Comparison of ENCODE assay signal across 1 cellular context in genomic region chr21:33478858-33479678, GRCh38.
TF ChIP-seq lines count a peak whose summit lies in the region.

No MANE protein-coding gene starts in this region.

TF ChIP-seq in K562, 482 proteins besides CTCF, POLR2A, EP300 and RAD21 (continued from another document and continues in another):
- TF ChIP-seq CBX3 (IDR thresholded peaks at IDR 0.05; ENCODE audit: borderline replicate concordance in 1 of 2, low read length in 2 of 2) (0 out of 3 replicates have a peak, but pooled peaks of 1 of the 2 experiments have one; percentile 40), ZNF232 (CRISPR knock-in tag; IDR thresholded peaks at IDR 0.05) (peak; percentile 72), RCOR1 (IDR thresholded peaks at IDR 0.05; ENCODE audit: borderline replicate concordance in 1 of 2, low read depth in 2 of 2, low read length in 2 of 2) (no peak), MLX (CRISPR knock-in tag; conservative IDR thresholded peaks at IDR 0.05) (0 out of 4 replicates have a peak, but pooled peaks of 1 of the 2 experiments have one; percentile 35), ZNF740 (CRISPR knock-in tag; IDR thresholded peaks at IDR 0.05) (peak; percentile 75; the same call in 1 of the 2 replicates), ZNF740 (tag; IDR thresholded peaks at IDR 0.05) (0 out of 4 replicates have a peak, but pooled peaks of 1 of the 2 experiments have one; percentile 24), MTA2 (IDR thresholded peaks at IDR 0.05; ENCODE audit: low read depth) (no peak), TBP (optimal IDR thresholded peaks at IDR 0.05; ENCODE audit: low read depth, low read length) (no peak), ZNF239 (CRISPR knock-in tag; IDR thresholded peaks at IDR 0.05) (no peak), RBBP5 (IDR thresholded peaks at IDR 0.05; ENCODE audit: borderline replicate concordance, insufficient read depth, low read length, poor library complexity, severe bottlenecking) (peak; percentile 78), ZBTB7A (IDR thresholded peaks at IDR 0.05; ENCODE audit: borderline replicate concordance, control insufficient read depth, low read depth, low read length) (peak; percentile 77), HDAC8 (tag; IDR thresholded peaks at IDR 0.05) (peak; percentile 76; the same call in 1 of the 2 replicates), NR2C2 (CRISPR knock-in tag; IDR thresholded peaks at IDR 0.05) (no peak), NR2C2 (tag; IDR thresholded peaks at IDR 0.05) (0 out of 2 replicates have a peak, but pooled peaks have one; percentile 18), BRCA1 (IDR thresholded peaks at IDR 0.05) (no peak), BRCA1 (CRISPR knock-in tag; IDR thresholded peaks at IDR 0.05) (peak; percentile 81; the same call in 1 of the 2 replicates), CHD1 (IDR thresholded peaks at IDR 0.05; ENCODE audit: low read length) (peak; percentile 97), ZNF431 (CRISPR knock-in tag; IDR thresholded peaks at IDR 0.05) (0 out of 2 replicates have a peak, but pooled peaks have one; percentile 47), XRCC4 (IDR thresholded peaks at IDR 0.05; ENCODE audit: extremely low read depth, insufficient read depth, insufficient read length) (no peak), SIRT6 (IDR thresholded peaks at IDR 0.05; ENCODE audit: low read depth, low read length) (no peak), ZNF77 (CRISPR knock-in tag; IDR thresholded peaks at IDR 0.05) (no peak), KLF10 (CRISPR knock-in tag; IDR thresholded peaks at IDR 0.05) (no peak), KAT7 (CRISPR knock-in tag; IDR thresholded peaks at IDR 0.05; ENCODE audit: borderline replicate concordance) (0 out of 2 replicates have a peak, but pooled peaks have one; percentile 60), CREB3 (tag; conservative IDR thresholded peaks at IDR 0.05; ENCODE audit: low read depth) (0 out of 2 replicates have a peak, but pooled peaks have one; percentile 39), ZNF57 (CRISPR knock-in tag; IDR thresholded peaks at IDR 0.05) (no peak), IFI16 (CRISPR knock-in tag; IDR thresholded peaks at IDR 0.05) (no peak), ETV5 (CRISPR knock-in tag; IDR thresholded peaks at IDR 0.05; ENCODE audit: low read depth) (peak; percentile 44; the same call in 1 of the 2 replicates), E2F3 (CRISPR knock-in tag; IDR thresholded peaks at IDR 0.05) (no peak), KDM2B (CRISPR knock-in tag; IDR thresholded peaks at IDR 0.05) (peak; percentile 53; the same call in 1 of the 2 replicates), CTCFL (IDR thresholded peaks at IDR 0.05; ENCODE audit: borderline replicate concordance, insufficient read depth, low read depth, low read length, poor library complexity, severe bottlenecking) (peak; percentile 8), E2F6 (IDR thresholded peaks at IDR 0.05; ENCODE audit: borderline replicate concordance in 1 of 2, extremely low read depth in 1 of 2, insufficient read depth in 1 of 2, insufficient read length in 1 of 2, low read depth in 1 of 2, low read length in 1 of 2, poor library complexity in 1 of 2, severe bottlenecking in 1 of 2) (peak in 1 of 2 experiments; percentile 64), HNRNPL (IDR thresholded peaks at IDR 0.05; ENCODE audit: low read depth, low read length) (peak; percentile 65; the same call in 1 of the 2 replicates), ARID2 (IDR thresholded peaks at IDR 0.05) (0 out of 2 replicates have a peak, but pooled peaks have one; percentile 8), CUX1 (CRISPR knock-in tag; IDR thresholded peaks at IDR 0.05) (no peak), NFYB (IDR thresholded peaks at IDR 0.05; ENCODE audit: extremely low read depth, insufficient read length) (no peak), CBX8 (IDR thresholded peaks at IDR 0.05; ENCODE audit: borderline replicate concordance, extremely low read depth, low read depth, low read length, poor library complexity, severe bottlenecking) (no peak), KLF6 (CRISPR knock-in tag; IDR thresholded peaks at IDR 0.05; ENCODE audit: borderline replicate concordance) (no peak), CLOCK (CRISPR knock-in tag; IDR thresholded peaks at IDR 0.05; ENCODE audit: borderline replicate concordance) (no peak), NONO (IDR thresholded peaks at IDR 0.05; ENCODE audit: low read depth in 2 of 2, low read length in 1 of 2) (peak in 1 of 2 experiments; percentile 52; a peak in 3 of 4 replicates), ILF3 (IDR thresholded peaks at IDR 0.05; ENCODE audit: borderline replicate concordance) (no peak), ZBTB1 (CRISPR knock-in tag; IDR thresholded peaks at IDR 0.05; ENCODE audit: borderline replicate concordance, low read depth) (0 out of 2 replicates have a peak, but pooled peaks have one; percentile 32), TEAD4 (IDR thresholded peaks at IDR 0.05; ENCODE audit: low read length) (no peak; the same call in 1 of the 2 replicates), TEAD4 (CRISPR knock-in tag; IDR thresholded peaks at IDR 0.05; ENCODE audit: borderline replicate concordance) (0 out of 2 replicates have a peak, but pooled peaks have one; percentile 31), ELF4 (CRISPR knock-in tag; IDR thresholded peaks at IDR 0.05) (no peak), STAT5B (CRISPR knock-in tag; IDR thresholded peaks at IDR 0.05) (no peak), ZNF511 (CRISPR knock-in tag; IDR thresholded peaks at IDR 0.05) (peak; percentile 75), NFATC3 (IDR thresholded peaks at IDR 0.05) (no peak), KDM4B (IDR thresholded peaks at IDR 0.05; ENCODE audit: borderline replicate concordance in 2 of 2, low read depth in 1 of 2) (0 out of 4 replicates have a peak, but pooled peaks of 1 of the 2 experiments have one; percentile 35), RNF2 (IDR thresholded peaks at IDR 0.05) (0 out of 2 replicates have a peak, but pooled peaks have one; percentile 44), MLLT1 (IDR thresholded peaks at IDR 0.05) (0 out of 4 replicates have a peak, but pooled peaks of 1 of the 2 experiments have one; percentile 9)
